12 cellular contexts compared by ENCODE assay signal in genomic region chr2:133362061-133362476, GRCh38.
DNase-seq lines count a peak whose midpoint lies in the region; ATAC-seq and TF ChIP-seq lines count a peak whose summit lies in the region.
"Had no signal": no experiment of that assay in that cellular context is flagged by ENCODE, and none has a peak within 500 bp of the region (broad histone marks: within the 10 kb centered on the region; RNA-seq: fewer than 3 reads in every experiment).

No MANE protein-coding gene starts in this region.

- ATAC-seq in HG02840 (IDR thresholded peaks at IDR 0.05; ENCODE audit: low FRiP score, unreplicated experiment): no peak
- no peak for ATAC-seq in HG02885 (IDR thresholded peaks at IDR 0.05; ENCODE audit: poor library complexity, unreplicated experiment)
- no peak for ATAC-seq in GM18909 (IDR thresholded peaks at IDR 0.05; ENCODE audit: poor library complexity, unreplicated experiment)

- TF ChIP-seq CTCF in testis (IDR thresholded peaks at IDR 0.05): no peak

- no peaks in the 10 kb centered on the region for H3K27me3 ChIP-seq in testis

- intact Hi-C loops in testis (cut with DNase I; ENCODE audit: low total_unique reads): no loop called here

- TF ChIP-seq POLR2A in testis (IDR thresholded peaks at IDR 0.05): no peak

- no peak overlapping the region for H3K4me3 ChIP-seq in testis
- H3K4me3 ChIP-seq: prostate gland had no signal

- no peaks in the 10 kb centered on the region for H3K9me3 ChIP-seq in testis
- H3K9me3 ChIP-seq: prostate gland had no signal

- in situ Hi-C loops in SK-MEL-5 (cut with HindIII; ENCODE audit: low pct_unique_long_range_greater_than_20kb, low sequenced_read_pairs): no loop called here

- peak; percentile 1 for DNase-seq in SIG-M5 treated with dmso at 0.1 percent for 504 hours (lab: John Stamatoyannopoulos, UW; ENCODE audit: unreplicated experiment)
- no peak for DNase-seq in SIG-M5 (lab: John Stamatoyannopoulos, UW)
- peak; percentile 87 for DNase-seq in SK-MEL-5 (ENCODE audit: low read depth, low spot score)
- peak; percentile 24 for DNase-seq in fibroblast of the conjunctiva (ENCODE audit: low read depth)
- peak; percentile 37 for DNase-seq in testis
- DNase-seq: islet precursor cell, WERI-Rb-1 had no signal

- WGBS in testis, 2 donors: 26 to 42% methylated on average over 4 of the region's 4 CpGs

- H3K4me1 ChIP-seq in testis: peaks cover 9% of the 10 kb centered on the region
- H3K4me1 ChIP-seq: prostate gland had no signal

- H3K36me3 ChIP-seq in testis (ENCODE audit: low read depth, missing control alignments): no peaks in the 10 kb centered on the region
- H3K36me3 ChIP-seq: prostate gland, WERI-Rb-1 had no signal

- H3K27ac ChIP-seq in testis: peak overlapping the region in 1 of 2 donors; percentile 60
- H3K27ac ChIP-seq: 22Rv1, prostate gland, WERI-Rb-1 had no signal
